ENCODE assay signal across 22 cellular contexts in genomic region chr20:46680684-46681031, GRCh38. TPM values are rescaled to one million over a fixed set of nuclear protein-coding genes. Genes with fewer than 3 reads are reported as not detected.
"Had no signal": no experiment of that assay in that cellular context is flagged by ENCODE, and none has a peak within 500 bp of the region (broad histone marks: within the 10 kb centered on the region; RNA-seq: fewer than 3 reads in every experiment).

No MANE protein-coding gene starts in this region.

- H3K4me3 ChIP-seq: pancreas, psoas muscle, skin epidermis, smooth muscle cell, spleen, suprapubic skin, testis, tibial artery, transverse colon, vagina had no signal

- H3K27me3 Mint-ChIP-seq: naive B cell; naive thymus-derived CD8-positive, alpha-beta T cell; natural killer cell treated with Interleukin-12 subunit alpha and Interleukin-12 subunit beta and Interleukin-15 and Interleukin-18, amount 100 ng/mL, for 72 hours; stimulated activated memory B cell treated with anti-CD40 and anti-IgM and Interleukin-4, amounts not matched to agents 10 μg/mL and 1 μg/mL and 100 μg/mL, for 72 hours; stimulated activated naive CD8-positive, alpha-beta T cell treated with anti-CD3 and anti-CD28 coated beads, Interleukin-15, Interleukin-2, amounts not matched to agents 100 ng/mL and 50 ng/mL, for 24 hours; type B pancreatic cell had no signal

- H3K4me2 ChIP-seq: smooth muscle cell had no signal

- H3K4me3 Mint-ChIP-seq: naive B cell; naive thymus-derived CD8-positive, alpha-beta T cell; natural killer cell treated with Interleukin-12 subunit alpha and Interleukin-12 subunit beta and Interleukin-15 and Interleukin-18, amount 100 ng/mL, for 72 hours; nephron progenitor cell; stimulated activated memory B cell treated with anti-CD40 and anti-IgM and Interleukin-4, amounts not matched to agents 10 μg/mL and 1 μg/mL and 100 μg/mL, for 72 hours; stimulated activated naive CD8-positive, alpha-beta T cell treated with anti-CD3 and anti-CD28 coated beads, Interleukin-15, Interleukin-2, amounts not matched to agents 100 ng/mL and 50 ng/mL, for 24 hours had no signal

- H3K27ac ChIP-seq: neutrophil, pancreas, psoas muscle, skin epidermis, spleen, suprapubic skin, testis, tibial artery, transverse colon, vagina had no signal

- DNase-seq: psoas muscle, spleen had no signal

- FAIRE-seq: pancreas, urothelium cell line had no signal

- H3K27ac Mint-ChIP-seq: nephron progenitor cell; stimulated activated memory B cell treated with anti-CD40 and anti-IgM and Interleukin-4, amounts not matched to agents 10 μg/mL and 1 μg/mL and 100 μg/mL, for 72 hours; stimulated activated naive CD8-positive, alpha-beta T cell treated with anti-CD3 and anti-CD28 coated beads, Interleukin-15, Interleukin-2, amounts not matched to agents 100 ng/mL and 50 ng/mL, for 24 hours had no signal

- H3K9me3 ChIP-seq: neutrophil, pancreas, psoas muscle, spleen, suprapubic skin, testis, tibial artery, transverse colon, vagina had no signal

- ATAC-seq: right cardiac atrium, sciatic nerve had no signal

- H3K36me3 ChIP-seq: pancreas had no signal

- H3K9me3 Mint-ChIP-seq: naive B cell; naive thymus-derived CD8-positive, alpha-beta T cell; natural killer cell treated with Interleukin-12 subunit alpha and Interleukin-12 subunit beta and Interleukin-15 and Interleukin-18, amount 100 ng/mL, for 72 hours; neural crest cell; stimulated activated memory B cell treated with anti-CD40 and anti-IgM and Interleukin-4, amounts not matched to agents 10 μg/mL and 1 μg/mL and 100 μg/mL, for 72 hours; stimulated activated naive CD8-positive, alpha-beta T cell treated with anti-CD3 and anti-CD28 coated beads, Interleukin-15, Interleukin-2, amounts not matched to agents 100 ng/mL and 50 ng/mL, for 24 hours; type B pancreatic cell had no signal

- H3K27me3 ChIP-seq: neutrophil, pancreas, spleen, suprapubic skin, testis, tibial artery, transverse colon, vagina had no signal

RNA-seq across cellular contexts. Expression of gene SLC2A10, which starts 28.8 kb away (rescaled TPM):
- polyA plus RNA-seq: naive thymus-derived CD8-positive, alpha-beta T cell had no signal

RNA-seq across cellular contexts. Expression of gene SLC13A3, which starts 29.4 kb away (rescaled TPM):
- polyA plus RNA-seq: naive thymus-derived CD8-positive, alpha-beta T cell had no signal
